16 cellular contexts compared by ENCODE assay signal in genomic region chr10:21579291-21579690, GRCh38.
"Had no signal": no experiment of that assay in that cellular context is flagged by ENCODE, and none has a peak within 500 bp of the region (broad histone marks: within the 10 kb centered on the region; RNA-seq: fewer than 3 reads in every experiment).

No MANE protein-coding gene starts in this region.

- H3K27me3 Mint-ChIP-seq: activated naive CD4-positive, alpha-beta T cell treated with anti-CD3 and anti-CD28 coated beads, Interleukin-2, amount 50 U/mL, for 24 hours; naive thymus-derived CD8-positive, alpha-beta T cell; T-cell had no signal

- H3K4me3 Mint-ChIP-seq: activated naive CD4-positive, alpha-beta T cell treated with anti-CD3 and anti-CD28 coated beads, Interleukin-2, amount 50 U/mL, for 24 hours; naive thymus-derived CD8-positive, alpha-beta T cell; T-cell had no signal

- DNase-seq: activated CD4-positive, alpha-beta T cell treated with anti-CD3 and anti-CD28 coated beads, Interleukin-2, amount 50 U/mL, for 48 hours; activated CD4-positive, CD25-positive, alpha-beta regulatory T cell treated with anti-CD3 and anti-CD28 coated beads, Interleukin-2, amount 50 U/mL, for 72 hours; activated CD8-positive, alpha-beta memory T cell treated with anti-CD3 and anti-CD28 coated beads, Interleukin-2, amount 50 U/mL, for 4 hours; activated effector memory CD4-positive, alpha-beta T cell treated with anti-CD3 and anti-CD28 coated beads, Interleukin-2, amount 50 U/mL, for 16 hours; activated T-cell treated with anti-CD3 and anti-CD28 coated beads, Interleukin-2, amount 50 U/mL, for 48 hours; amniotic stem cell; body of pancreas; central memory CD4-positive, alpha-beta T cell; hippocampal formation; mucosa of descending colon; naive thymus-derived CD8-positive, alpha-beta T cell; stimulated activated CD4-positive, alpha-beta T cell treated with anti-CD3 and anti-CD28 coated beads, Interleukin-4, amount 100 ng/mL, for 24 hours; T-cell; T1000 had no signal

- H3K9me3 Mint-ChIP-seq: activated naive CD4-positive, alpha-beta T cell treated with anti-CD3 and anti-CD28 coated beads, Interleukin-2, amount 50 U/mL, for 24 hours had no signal

- ATAC-seq: body of pancreas; left lobe of liver; mucosa of descending colon; naive thymus-derived CD8-positive, alpha-beta T cell; T-cell had no signal
